9 cellular contexts compared by ENCODE assay signal in the genomic region with DNA sequence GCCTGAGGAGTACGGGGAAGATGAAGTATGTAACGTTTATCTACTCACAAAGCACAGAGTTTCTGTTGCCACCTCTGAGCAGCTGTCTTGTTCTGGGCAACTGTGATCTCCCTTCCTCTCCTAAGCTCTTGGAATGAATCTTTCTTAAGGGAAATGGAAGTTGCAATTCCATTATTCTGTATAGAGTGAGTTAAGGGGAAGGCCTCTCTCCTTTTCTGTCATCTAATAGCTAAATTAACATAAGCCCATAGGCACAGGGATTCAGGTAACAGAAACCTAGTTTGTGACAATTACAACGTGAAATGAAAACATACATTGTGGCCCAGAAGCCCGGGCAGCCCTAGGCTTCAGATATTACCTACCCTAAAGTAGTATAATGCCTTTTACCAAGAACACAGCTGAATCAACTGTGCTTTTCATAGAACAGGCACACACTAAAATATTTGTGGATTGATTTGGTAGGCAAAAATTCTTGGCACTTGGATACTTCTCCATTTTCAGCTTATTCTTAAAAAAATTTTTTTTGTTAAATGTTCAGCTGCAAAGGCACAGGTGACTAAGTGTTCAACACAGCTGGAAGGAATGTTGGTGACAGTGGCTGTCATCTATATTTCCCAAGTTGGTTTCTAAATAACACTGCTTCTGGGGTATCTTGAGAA. TPM values are rescaled to one million over a fixed set of nuclear protein-coding genes. Genes with fewer than 3 reads are reported as not detected.
DNase-seq lines count a peak whose midpoint lies in the region; ATAC-seq and TF ChIP-seq lines count a peak whose summit lies in the region.
"Had no signal": no experiment of that assay in that cellular context is flagged by ENCODE, and none has a peak within 500 bp of the region (broad histone marks: within the 10 kb centered on the region; RNA-seq: fewer than 3 reads in every experiment).

No MANE protein-coding gene starts in this region.

- ATAC-seq in activated T-cell treated with anti-CD3 and anti-CD28 coated beads, Interleukin-2, amount 50 U/mL, for 4 hours, result no peak
- no peak for ATAC-seq in gastrocnemius medialis

- intact Hi-C loops in activated T-helper 1 cell treated with anti-CD3 and anti-CD28 coated beads, Interleukin-12 subunit alpha, Interleukin-12 subunit beta, Interleukin-2, Interleukin-4 antibody, amounts not matched to agents 30 ng/mL and 10 ng/mL and 1 ng/mL, durations not matched to agents 14 hours and 24 hours and 36 hours (cut with micrococcal nuclease), result loop anchor here (10.0 kb wide), 4 partner anchors 253 to 863 kb away; a partner anchor contains a TSS
- intact Hi-C loops in gastrocnemius medialis (cut with DNase I; ENCODE audit: low total_unique reads), result no loop called here

- DNase-seq in activated T-cell treated with anti-CD3 and anti-CD28 coated beads, Interleukin-2, amount 50 U/mL, for 4 hours, result no peak
- no peak for DNase-seq in activated T-cell treated with anti-CD3 and anti-CD28 coated beads, Interleukin-2, amount 50 U/mL, for 48 hours
- DNase-seq in activated T-helper 1 cell treated with anti-CD3 and anti-CD28 coated beads, Interleukin-12 subunit alpha, Interleukin-12 subunit beta, Interleukin-2, Interleukin-4 antibody, amounts not matched to agents 30 ng/mL and 10 ng/mL and 1 ng/mL, durations not matched to agents 14 hours and 24 hours and 36 hours (ENCODE audit: low spot score), result no peak
- no peak for DNase-seq in mesothelial cell of epicardium (ENCODE audit: low spot score in 2 of 2, unreplicated experiment in 2 of 2)
- no peak for DNase-seq in tibial nerve (ENCODE audit: low spot score in 2 of 2)
- no peak for DNase-seq in gastrocnemius medialis
- DNase-seq in BE2C, result no peak
- DNase-seq in nucleus accumbens (lab: John Stamatoyannopoulos, UW), result no peak
- DNase-seq: NCI-H2081 had no signal

- H3K4me3 ChIP-seq in tibial nerve (no peak overlapping the region), gastrocnemius medialis (no peak overlapping the region), BE2C (ENCODE audit: low read depth, low read length) (no peak overlapping the region)

- H3K4me3 Mint-ChIP-seq in activated T-cell treated with anti-CD3 and anti-CD28 coated beads, Interleukin-2, amount 50 U/mL, for 4 hours, result peak overlapping the region; percentile 48
- H3K4me3 Mint-ChIP-seq in activated T-helper 1 cell treated with anti-CD3 and anti-CD28 coated beads, Interleukin-12 subunit alpha, Interleukin-12 subunit beta, Interleukin-2, Interleukin-4 antibody, amounts not matched to agents 30 ng/mL and 10 ng/mL and 1 ng/mL, durations not matched to agents 14 hours and 24 hours and 36 hours, result peak overlapping the region; percentile 34
- no peak overlapping the region for H3K4me3 Mint-ChIP-seq in mesothelial cell of epicardium

- TF ChIP-seq EP300 in tibial nerve (IDR thresholded peaks at IDR 0.05), result no peak

- no peaks in the 10 kb centered on the region for H3K36me3 Mint-ChIP-seq in activated T-cell treated with anti-CD3 and anti-CD28 coated beads, Interleukin-2, amount 50 U/mL, for 4 hours (ENCODE audit: insufficient read depth)
- H3K36me3 Mint-ChIP-seq in activated T-helper 1 cell treated with anti-CD3 and anti-CD28 coated beads, Interleukin-12 subunit alpha, Interleukin-12 subunit beta, Interleukin-2, Interleukin-4 antibody, amounts not matched to agents 30 ng/mL and 10 ng/mL and 1 ng/mL, durations not matched to agents 14 hours and 24 hours and 36 hours (ENCODE audit: low read depth), result peaks cover 4% of the 10 kb centered on the region
- H3K36me3 Mint-ChIP-seq in mesothelial cell of epicardium, result no peaks in the 10 kb centered on the region

- TF ChIP-seq POLR2A in tibial nerve (IDR thresholded peaks at IDR 0.05) (no peak), gastrocnemius medialis (IDR thresholded peaks at IDR 0.05) (no peak)

- H3K27ac Mint-ChIP-seq in activated T-helper 1 cell treated with anti-CD3 and anti-CD28 coated beads, Interleukin-12 subunit alpha, Interleukin-12 subunit beta, Interleukin-2, Interleukin-4 antibody, amounts not matched to agents 30 ng/mL and 10 ng/mL and 1 ng/mL, durations not matched to agents 14 hours and 24 hours and 36 hours, result peak overlapping the region; percentile 98
- H3K27ac Mint-ChIP-seq in mesothelial cell of epicardium, result peak overlapping the region; percentile 8

- H3K36me3 ChIP-seq in tibial nerve (no peaks in the 10 kb centered on the region), gastrocnemius medialis (no peaks in the 10 kb centered on the region), BE2C (no peaks in the 10 kb centered on the region)

- H3K27ac ChIP-seq in tibial nerve, result peak overlapping the region in 3 of 4 donors; percentile 54 to 84 (median 71)
- no peak overlapping the region for H3K27ac ChIP-seq in gastrocnemius medialis

- no peaks in the 10 kb centered on the region for H3K27me3 Mint-ChIP-seq in activated T-cell treated with anti-CD3 and anti-CD28 coated beads, Interleukin-2, amount 50 U/mL, for 4 hours (ENCODE audit: low read depth)
- H3K27me3 Mint-ChIP-seq in activated T-helper 1 cell treated with anti-CD3 and anti-CD28 coated beads, Interleukin-12 subunit alpha, Interleukin-12 subunit beta, Interleukin-2, Interleukin-4 antibody, amounts not matched to agents 30 ng/mL and 10 ng/mL and 1 ng/mL, durations not matched to agents 14 hours and 24 hours and 36 hours (ENCODE audit: insufficient read depth), result no peaks in the 10 kb centered on the region
- H3K27me3 Mint-ChIP-seq in mesothelial cell of epicardium (ENCODE audit: low read depth), result no peaks in the 10 kb centered on the region

- TF ChIP-seq CTCF in mesothelial cell of epicardium (IDR thresholded peaks at IDR 0.05; ENCODE audit: unreplicated experiment), result no peak
- TF ChIP-seq CTCF in tibial nerve (IDR thresholded peaks at IDR 0.05), result no peak
- TF ChIP-seq CTCF in gastrocnemius medialis (IDR thresholded peaks at IDR 0.05 in 4 of 5, conservative IDR thresholded peaks at IDR 0.05 in 1 of 5), result no peak
- TF ChIP-seq CTCF in BE2C (IDR thresholded peaks at IDR 0.05; ENCODE audit: low read depth, low read length), result no peak

- H3K27me3 ChIP-seq in tibial nerve (no peaks in the 10 kb centered on the region), gastrocnemius medialis (no peaks in the 10 kb centered on the region), BE2C (no peaks in the 10 kb centered on the region)

- H3K9me3 Mint-ChIP-seq in activated T-cell treated with anti-CD3 and anti-CD28 coated beads, Interleukin-2, amount 50 U/mL, for 4 hours, result no peaks in the 10 kb centered on the region
- H3K9me3 Mint-ChIP-seq in activated T-helper 1 cell treated with anti-CD3 and anti-CD28 coated beads, Interleukin-12 subunit alpha, Interleukin-12 subunit beta, Interleukin-2, Interleukin-4 antibody, amounts not matched to agents 30 ng/mL and 10 ng/mL and 1 ng/mL, durations not matched to agents 14 hours and 24 hours and 36 hours, result no peaks in the 10 kb centered on the region
- no peaks in the 10 kb centered on the region for H3K9me3 Mint-ChIP-seq in mesothelial cell of epicardium

- peaks cover 87% of the 10 kb centered on the region for H3K4me1 Mint-ChIP-seq in activated T-cell treated with anti-CD3 and anti-CD28 coated beads, Interleukin-2, amount 50 U/mL, for 4 hours (ENCODE audit: low read depth)
- peaks cover 92% of the 10 kb centered on the region for H3K4me1 Mint-ChIP-seq in activated T-helper 1 cell treated with anti-CD3 and anti-CD28 coated beads, Interleukin-12 subunit alpha, Interleukin-12 subunit beta, Interleukin-2, Interleukin-4 antibody, amounts not matched to agents 30 ng/mL and 10 ng/mL and 1 ng/mL, durations not matched to agents 14 hours and 24 hours and 36 hours (ENCODE audit: low read depth)
- H3K4me1 Mint-ChIP-seq in mesothelial cell of epicardium, result peaks cover 43% of the 10 kb centered on the region

- H3K4me1 ChIP-seq in tibial nerve (peaks cover 0 to 66% (median 37%) of the 10 kb centered on the region in 4 donors), gastrocnemius medialis (peaks cover 0 to 23% of the 10 kb centered on the region in 2 donors), BE2C (peaks cover 16% of the 10 kb centered on the region)

- 50 to 56% methylated on average over 4 of the region's 4 CpGs for WGBS in tibial nerve, 2 donors

- H3K9me3 ChIP-seq in tibial nerve (no peaks in the 10 kb centered on the region), gastrocnemius medialis (no peaks in the 10 kb centered on the region), BE2C (no peaks in the 10 kb centered on the region)

- in situ Hi-C loops in gastrocnemius medialis (cut with MboI; ENCODE audit: low sequenced_read_pairs in 4 of 4), result no loop called here

RNA-seq across cellular contexts. Expression of a gene that starts 3.8 kb away (rescaled TPM):
- 10 to 100 TPM; 36.5 to 55.1 (median 41.3) TPM for total RNA-seq in activated T-cell treated with anti-CD3 and anti-CD28 coated beads, Interleukin-2, amount 50 U/mL, for 4 hours
- 46.1 and 51.8 TPM in 2 replicates for total RNA-seq in activated T-helper 1 cell treated with anti-CD3 and anti-CD28 coated beads, Interleukin-12 subunit alpha, Interleukin-12 subunit beta, Interleukin-2, Interleukin-4 antibody, amounts not matched to agents 30 ng/mL and 10 ng/mL and 1 ng/mL, durations not matched to agents 14 hours and 24 hours and 36 hours
- total RNA-seq in mesothelial cell of epicardium (142 to 157 TPM (median 145 TPM) in 3 replicates), tibial nerve (100 to 1,000 TPM in 1 of 4 donors, 10 to 100 TPM in 3; 68.6 to 109 (median 82.7) TPM), gastrocnemius medialis (10 to 100 TPM in 1 of 4 donors, 1 to 10 TPM in 3; 6.4 to 15.6 (median 9.8) TPM)
- polyA plus RNA-seq in BE2C (2012; ENCODE audit: insufficient read depth, insufficient read length, low read depth), result 30.0 TPM

RNA-seq across cellular contexts. Expression of a gene that starts 51.0 kb away (rescaled TPM):
- 10 to 100 TPM; 23.7 to 25.6 (median 24.7) TPM for total RNA-seq in activated T-cell treated with anti-CD3 and anti-CD28 coated beads, Interleukin-2, amount 50 U/mL, for 4 hours
- 31.0 and 36.3 TPM in 2 replicates for total RNA-seq in activated T-helper 1 cell treated with anti-CD3 and anti-CD28 coated beads, Interleukin-12 subunit alpha, Interleukin-12 subunit beta, Interleukin-2, Interleukin-4 antibody, amounts not matched to agents 30 ng/mL and 10 ng/mL and 1 ng/mL, durations not matched to agents 14 hours and 24 hours and 36 hours
- total RNA-seq in mesothelial cell of epicardium, result 16.3 to 18.6 TPM (median 16.5 TPM) in 3 replicates
- total RNA-seq in tibial nerve, result 10 to 100 TPM; 25.2 to 37.0 (median 33.9) TPM
- total RNA-seq in gastrocnemius medialis, result 10 to 100 TPM in 3 of 4 donors, 1 to 10 TPM in 1; 8.9 to 15.3 (median 11.7) TPM
- polyA plus RNA-seq in BE2C (2012; ENCODE audit: insufficient read depth, insufficient read length, low read depth), result 15.2 TPM

RNA-seq across cellular contexts. Expression of a gene that starts 51.5 kb away (rescaled TPM):
- total RNA-seq in activated T-cell treated with anti-CD3 and anti-CD28 coated beads, Interleukin-2, amount 50 U/mL, for 4 hours, result 10 to 100 TPM; 33.0 to 43.3 (median 41.8) TPM
- total RNA-seq in activated T-helper 1 cell treated with anti-CD3 and anti-CD28 coated beads, Interleukin-12 subunit alpha, Interleukin-12 subunit beta, Interleukin-2, Interleukin-4 antibody, amounts not matched to agents 30 ng/mL and 10 ng/mL and 1 ng/mL, durations not matched to agents 14 hours and 24 hours and 36 hours, result 44.2 and 50.7 TPM in 2 replicates
- total RNA-seq in mesothelial cell of epicardium (40.4 to 43.2 TPM (median 41.0 TPM) in 3 replicates), tibial nerve (10 to 100 TPM; 49.2 to 50.9 (median 50.5) TPM), gastrocnemius medialis (10 to 100 TPM; 35.3 to 51.5 (median 43.5) TPM)
- 20.7 TPM for polyA plus RNA-seq in BE2C (2012; ENCODE audit: insufficient read depth, insufficient read length, low read depth)

Comparison
In these comparisons a context has a peak if more than half of its experiments do, and no peak if none do; other contexts are left out.
1. H3K27ac ChIP-seq: peak in tibial nerve (3 of 4); none in gastrocnemius medialis (0 of 4).